In the genomic region with DNA sequence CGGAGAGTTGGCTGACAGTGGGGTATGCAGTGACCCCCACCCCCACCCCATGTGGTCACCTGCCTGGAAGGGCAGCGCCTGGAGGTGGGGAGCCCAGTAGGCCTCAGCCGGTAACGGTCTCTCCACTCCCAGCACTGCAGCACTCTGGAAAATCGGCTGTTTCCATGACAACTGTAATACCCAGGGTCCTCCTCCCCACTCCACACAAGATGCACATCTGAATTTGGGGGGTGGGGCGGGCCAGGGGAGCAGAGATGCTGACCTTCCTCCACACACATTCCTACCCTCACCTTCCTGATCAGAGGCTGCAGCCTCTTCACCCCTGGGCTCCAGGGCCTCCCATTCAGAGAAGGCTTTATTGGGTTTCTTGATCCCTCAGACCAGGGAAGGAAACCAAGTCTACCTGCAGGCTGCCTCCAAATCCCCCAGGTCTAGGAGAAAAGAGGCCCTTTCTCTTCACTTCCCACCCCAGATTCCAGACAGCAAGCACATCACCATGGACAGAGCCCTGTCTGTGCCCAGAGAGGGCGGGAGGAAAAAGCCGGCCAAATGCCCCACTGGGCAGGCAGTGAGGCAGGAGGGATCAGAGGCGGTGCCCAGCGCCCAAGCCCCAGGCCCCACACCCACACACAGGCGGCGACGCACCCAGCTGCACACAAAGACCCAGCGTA, we compare ENCODE assay signal across 13 cellular contexts. TPM values are rescaled to one million over a fixed set of nuclear protein-coding genes. Genes with fewer than 3 reads are reported as not detected.
DNase-seq lines count a peak whose midpoint lies in the region; ATAC-seq and TF ChIP-seq lines count a peak whose summit lies in the region.
"Had no signal": no experiment of that assay in that cellular context is flagged by ENCODE, and none has a peak within 500 bp of the region (broad histone marks: within the 10 kb centered on the region; RNA-seq: fewer than 3 reads in every experiment).

No MANE protein-coding gene starts in this region.

- DNase-seq in colonic mucosa, result no peak
- DNase-seq in mesendoderm, result peak; percentile 42
- DNase-seq in testis, result no peak
- no peak for DNase-seq in activated T-helper 2 cell treated with anti-CD3 and anti-CD28 coated beads, Interferon-gamma antibody, Interleukin-2, Interleukin-4, amounts not matched to agents 10 μg/mL and 5 μg/mL and 100 μg/mL, durations not matched to agents 14 hours and 24 hours and 36 hours (ENCODE audit: low spot score)
- DNase-seq in NCI-H69 (lab: John Stamatoyannopoulos, UW), result no peak
- DNase-seq: cortex of kidney, NCI-H226 had no signal

- no peak overlapping the region for H4K8ac ChIP-seq in mesendoderm (ENCODE audit: low read depth, low read length)

- H3K9me3 ChIP-seq in Loucy (ENCODE audit: insufficient read depth, low read depth, low read length), result no peaks in the 10 kb centered on the region
- H3K9me3 ChIP-seq in colonic mucosa, result no peaks in the 10 kb centered on the region
- no peaks in the 10 kb centered on the region for H3K9me3 ChIP-seq in testis

- H3K4me1 ChIP-seq in Loucy (ENCODE audit: insufficient read depth, low read length, poor library complexity, severe bottlenecking) (peaks cover 84% of the 10 kb centered on the region), colonic mucosa (peaks cover 4% of the 10 kb centered on the region), mesendoderm (ENCODE audit: control insufficient read depth, low read depth, low read length) (no peaks in the 10 kb centered on the region), testis (peaks cover 21% of the 10 kb centered on the region)

- intact Hi-C loops in colonic mucosa (cut with DNase I) (no loop called here), testis (cut with DNase I; ENCODE audit: low total_unique reads) (no loop called here)
- intact Hi-C loops in activated T-helper 2 cell treated with anti-CD3 and anti-CD28 coated beads, Interferon-gamma antibody, Interleukin-2, Interleukin-4, amounts not matched to agents 10 μg/mL and 5 μg/mL and 100 μg/mL, durations not matched to agents 14 hours and 24 hours and 36 hours (cut with micrococcal nuclease), result no loop called here

- no peak overlapping the region for H4K5ac ChIP-seq in mesendoderm (ENCODE audit: low read length)

- H2BK5ac ChIP-seq in mesendoderm (ENCODE audit: low read length), result no peak overlapping the region

- H3K4me3 Mint-ChIP-seq in activated T-helper 2 cell treated with anti-CD3 and anti-CD28 coated beads, Interferon-gamma antibody, Interleukin-2, Interleukin-4, amounts not matched to agents 10 μg/mL and 5 μg/mL and 100 μg/mL, durations not matched to agents 14 hours and 24 hours and 36 hours (ENCODE audit: low read depth), result no peak overlapping the region

- H3K27ac Mint-ChIP-seq in activated T-helper 2 cell treated with anti-CD3 and anti-CD28 coated beads, Interferon-gamma antibody, Interleukin-2, Interleukin-4, amounts not matched to agents 10 μg/mL and 5 μg/mL and 100 μg/mL, durations not matched to agents 14 hours and 24 hours and 36 hours, result no peak overlapping the region

- H3K4me2 ChIP-seq in Loucy (ENCODE audit: low read depth, low read length, poor library complexity, severe bottlenecking), result peak overlapping the region; percentile 96
- H3K4me2 ChIP-seq in mesendoderm (ENCODE audit: low read length), result peak overlapping the region; percentile 80

- no peaks in the 10 kb centered on the region for H3K36me3 Mint-ChIP-seq in activated T-helper 2 cell treated with anti-CD3 and anti-CD28 coated beads, Interferon-gamma antibody, Interleukin-2, Interleukin-4, amounts not matched to agents 10 μg/mL and 5 μg/mL and 100 μg/mL, durations not matched to agents 14 hours and 24 hours and 36 hours (ENCODE audit: low read depth)

- H3K27me3 ChIP-seq in Loucy (ENCODE audit: insufficient read depth, low read length, poor library complexity, severe bottlenecking) (no peaks in the 10 kb centered on the region), colonic mucosa (peaks cover 8% of the 10 kb centered on the region), mesendoderm (ENCODE audit: insufficient read depth, low read length, poor library complexity) (peaks cover 29% of the 10 kb centered on the region), testis (no peaks in the 10 kb centered on the region)

- TF ChIP-seq CTCF in Loucy (conservative IDR thresholded peaks at IDR 0.05; ENCODE audit: low read length), result no peak
- no peak for TF ChIP-seq CTCF in colonic mucosa (IDR thresholded peaks at IDR 0.05)
- TF ChIP-seq CTCF in testis (IDR thresholded peaks at IDR 0.05), result no peak

- WGBS in mesendoderm (ENCODE audit: extremely low coverage, insufficient coverage, low lambda C conversion rate), result no CpG with 5 or more reads among the region's 14 CpGs
- WGBS in testis, 2 donors, result 40 to 44% methylated on average over 7 to 14 of the region's 14 CpGs

- no peaks in the 10 kb centered on the region for H3K9me3 Mint-ChIP-seq in activated T-helper 2 cell treated with anti-CD3 and anti-CD28 coated beads, Interferon-gamma antibody, Interleukin-2, Interleukin-4, amounts not matched to agents 10 μg/mL and 5 μg/mL and 100 μg/mL, durations not matched to agents 14 hours and 24 hours and 36 hours

- H3K27ac ChIP-seq in colonic mucosa (no peak overlapping the region), mesendoderm (ENCODE audit: low read depth, low read length) (no peak overlapping the region), testis (no peak overlapping the region)

- H3K79me2 ChIP-seq in Loucy (ENCODE audit: insufficient read depth, low read length), result peaks cover 100% of the 10 kb centered on the region
- no peaks in the 10 kb centered on the region for H3K79me2 ChIP-seq in mesendoderm (ENCODE audit: control insufficient read depth, insufficient read depth, low read length)

- H2BK120ac ChIP-seq in mesendoderm (ENCODE audit: low read depth, low read length), result no peak overlapping the region

- peaks cover 8% of the 10 kb centered on the region for H3K27me3 Mint-ChIP-seq in activated T-helper 2 cell treated with anti-CD3 and anti-CD28 coated beads, Interferon-gamma antibody, Interleukin-2, Interleukin-4, amounts not matched to agents 10 μg/mL and 5 μg/mL and 100 μg/mL, durations not matched to agents 14 hours and 24 hours and 36 hours (ENCODE audit: low read depth)

- H3K9me2 ChIP-seq in Loucy (replicated peaks; ENCODE audit: low read depth, low read length), result no peaks in the 10 kb centered on the region

- H2AK5ac ChIP-seq in mesendoderm (ENCODE audit: low read length), result no peak overlapping the region

- TF ChIP-seq POLR2A in testis (IDR thresholded peaks at IDR 0.05), result no peak

- H3K18ac ChIP-seq in mesendoderm (ENCODE audit: low read length), result no peak overlapping the region

- no peak for ATAC-seq in GM18858 (IDR thresholded peaks at IDR 0.05; ENCODE audit: unreplicated experiment)

- peaks cover 71% of the 10 kb centered on the region for H4K20me1 ChIP-seq in Loucy (ENCODE audit: insufficient read depth, low read length, poor library complexity, severe bottlenecking)

- H3K79me1 ChIP-seq in mesendoderm (ENCODE audit: low read length), result no peaks in the 10 kb centered on the region

- peaks cover 6% of the 10 kb centered on the region for H3K4me1 Mint-ChIP-seq in activated T-helper 2 cell treated with anti-CD3 and anti-CD28 coated beads, Interferon-gamma antibody, Interleukin-2, Interleukin-4, amounts not matched to agents 10 μg/mL and 5 μg/mL and 100 μg/mL, durations not matched to agents 14 hours and 24 hours and 36 hours (ENCODE audit: low read depth)

- H2BK15ac ChIP-seq in mesendoderm (replicated peaks; ENCODE audit: low read depth), result no peak overlapping the region

- no peak overlapping the region for H3K23ac ChIP-seq in mesendoderm (ENCODE audit: low read length)

- no peaks in the 10 kb centered on the region; the same call in 1 of the 2 replicates for H3F3A ChIP-seq in Loucy (ENCODE audit: low read depth)

- H3K36me3 ChIP-seq in Loucy (ENCODE audit: insufficient read depth, low read length), result peaks cover 29% of the 10 kb centered on the region; the same call in 1 of the 2 replicates
- no peaks in the 10 kb centered on the region for H3K36me3 ChIP-seq in colonic mucosa
- H3K36me3 ChIP-seq in mesendoderm (ENCODE audit: control insufficient read depth, insufficient read depth, low read length), result no peaks in the 10 kb centered on the region
- H3K36me3 ChIP-seq in testis (ENCODE audit: low read depth, missing control alignments), result no peaks in the 10 kb centered on the region

- H3K56ac ChIP-seq in mesendoderm (ENCODE audit: low read length), result peak overlapping the region; percentile 70

- H3K9ac ChIP-seq in Loucy (ENCODE audit: low read depth, low read length, poor library complexity, severe bottlenecking), result peak overlapping the region; percentile 79
- no peak overlapping the region for H3K9ac ChIP-seq in colonic mucosa (ENCODE audit: low read depth in 2 of 2, low read length in 2 of 2)
- H3K9ac ChIP-seq in mesendoderm (ENCODE audit: low read length), result peak overlapping the region; percentile 29

- H2AFZ ChIP-seq in Loucy (ENCODE audit: low read length), result no peak overlapping the region

- H3K4me3 ChIP-seq in Loucy (ENCODE audit: low read length, poor library complexity, severe bottlenecking), result peak overlapping the region; percentile 77
- H3K4me3 ChIP-seq in colonic mucosa, result peak overlapping the region; percentile 22
- H3K4me3 ChIP-seq in mesendoderm (ENCODE audit: low read length), result no peak overlapping the region
- peak overlapping the region; percentile 21 to 34 for H3K4me3 ChIP-seq in testis

- no peak overlapping the region for H3K4ac ChIP-seq in mesendoderm (ENCODE audit: low read depth, low read length)

RNA-seq across cellular contexts. Expression of a gene that starts 46.5 kb away (rescaled TPM):
- not detected for total RNA-seq in colonic mucosa
- polyA plus RNA-seq in mesendoderm (2013, experiment 1 of 2), result not detected
- not detected for polyA plus RNA-seq in mesendoderm (2013, experiment 2 of 2)
- not detected for total RNA-seq in testis
- not detected for polyA plus RNA-seq in testis (ENCODE audit: insufficient read depth, low read depth, low replicate concordance)
- not detected in 2 replicates for total RNA-seq in activated T-helper 2 cell treated with anti-CD3 and anti-CD28 coated beads, Interferon-gamma antibody, Interleukin-2, Interleukin-4, amounts not matched to agents 10 μg/mL and 5 μg/mL and 100 μg/mL, durations not matched to agents 14 hours and 24 hours and 36 hours
- total RNA-seq: activated CD8-positive, alpha-beta memory T cell treated with anti-CD3 and anti-CD28 coated beads for 36 hours; frontal cortex; lung microvascular endothelial cell; RPMI7951 had no signal

Comparison
In these comparisons a context has a peak if more than half of its experiments do, and no peak if none do; other contexts are left out.
1. H3K9ac ChIP-seq: peak in Loucy (single experiment) and mesendoderm (single experiment); none in colonic mucosa (0 of 2).